ENCODE assay signal across 11 cellular contexts in the genomic region with DNA sequence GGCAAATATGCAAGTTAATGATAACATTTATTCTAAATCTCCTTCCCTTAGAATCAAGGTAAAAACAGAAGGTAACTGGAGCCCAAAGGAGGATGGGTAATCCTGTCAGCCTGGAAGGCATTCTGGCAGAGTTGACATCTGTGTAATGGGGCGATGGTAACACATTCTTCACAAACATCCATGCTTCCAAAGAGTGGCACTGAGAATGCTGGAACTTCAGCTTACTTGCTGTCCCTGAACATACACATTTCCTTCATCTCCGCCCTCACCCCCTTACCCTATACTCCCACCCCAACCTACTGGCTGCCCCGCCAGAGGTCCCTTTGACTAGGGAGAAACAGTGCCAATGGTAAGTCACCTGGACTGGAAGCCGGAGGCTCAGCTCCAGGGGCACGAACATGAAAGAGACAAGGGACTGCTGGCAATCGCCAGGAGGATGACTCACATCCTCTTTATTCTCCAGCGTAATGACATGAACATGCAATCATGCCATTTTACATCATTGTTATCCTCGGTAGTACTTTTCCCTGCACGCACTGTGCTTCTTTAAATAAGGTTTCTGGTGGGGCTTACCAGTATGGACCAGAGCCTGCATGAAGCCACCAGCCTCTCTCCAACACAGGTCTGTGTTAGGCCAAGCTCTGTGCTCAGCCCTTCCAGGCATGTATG.
DNase-seq lines count a peak whose midpoint lies in the region; ATAC-seq and TF ChIP-seq lines count a peak whose summit lies in the region.
"Had no signal": no experiment of that assay in that cellular context is flagged by ENCODE, and none has a peak within 500 bp of the region (broad histone marks: within the 10 kb centered on the region; RNA-seq: fewer than 3 reads in every experiment).

No MANE protein-coding gene starts in this region.

- H3K27me3 ChIP-seq in HCT116 (ENCODE audit: insufficient read depth, low read length) (no peaks in the 10 kb centered on the region), RWPE2 (ENCODE audit: insufficient read depth, poor library complexity, severe bottlenecking) (no peaks in the 10 kb centered on the region)
- no peaks in the 10 kb centered on the region for H3K27me3 ChIP-seq in effector memory CD4-positive, alpha-beta T cell (replicated peaks; ENCODE audit: control insufficient read depth, insufficient read depth, low read length, poor library complexity, severe bottlenecking)
- H3K27me3 ChIP-seq: neutrophil had no signal

- H3K9me3 ChIP-seq in HCT116 (ENCODE audit: control insufficient read depth in 1 of 2, insufficient read depth in 1 of 2, low read depth in 1 of 2, low read length in 2 of 2) (no peaks in the 10 kb centered on the region), RWPE2 (ENCODE audit: severe bottlenecking) (no peaks in the 10 kb centered on the region)
- H3K9me3 ChIP-seq in effector memory CD4-positive, alpha-beta T cell (ENCODE audit: control insufficient read depth, low read length): no peaks in the 10 kb centered on the region
- H3K9me3 ChIP-seq: neutrophil had no signal

- DNase-seq in ACHN (peak; percentile 52), HCT116 (ENCODE audit: low read depth, low spot score) (peak; percentile 67), RWPE2 (ENCODE audit: low spot score) (no peak), fibroblast of pulmonary artery (ENCODE audit: low read depth) (peak; percentile 85), GM19240 (ENCODE audit: insufficient read length, low spot score) (no peak)
- no peak for DNase-seq in effector memory CD4-positive, alpha-beta T cell
- no peak for DNase-seq in activated CD4-positive, alpha-beta T cell treated with anti-CD3 and anti-CD28 coated beads for 4 hours
- DNase-seq: activated CD8-positive, alpha-beta memory T cell treated with anti-CD3 and anti-CD28 coated beads, Interleukin-2, amount 50 U/mL, for 48 hours had no signal

- no peaks in the 10 kb centered on the region for H3K27me3 Mint-ChIP-seq in activated T-helper 17 cell treated with anti-CD3 and anti-CD28 coated beads, Interleukin-2, amount 50 U/mL, for 72 hours

- H3K4me1 Mint-ChIP-seq in activated T-helper 17 cell treated with anti-CD3 and anti-CD28 coated beads, Interleukin-2, amount 50 U/mL, for 72 hours: no peaks in the 10 kb centered on the region
- H3K4me1 Mint-ChIP-seq: CD14-positive monocyte had no signal

- no TSS peak for BruUV-seq in HCT116 (replicated peaks; lab: Mats Ljungman, UMichigan)

- TF ChIP-seq RAD21 in HCT116 (IDR thresholded peaks at IDR 0.05; ENCODE audit: low read depth): no peak

- ATAC-seq in HCT116 (peak; percentile 91), RWPE2 (ENCODE audit: low read depth) (peak; percentile 89)
- ATAC-seq in activated T-helper 17 cell treated with anti-CD3 and anti-CD28 coated beads, Interleukin-2, amount 50 U/mL, for 72 hours (replicated peaks): no peak

- POLR2A ChIA-PET in HCT116 (lab: Charles Lee): interaction anchor here (1.1 kb wide), 1 partner anchor 11 kb away, joined by 3 read pairs; no protein-coding TSS in a partner anchor

- H3K9ac ChIP-seq in HCT116 (ENCODE audit: low read length): no peak overlapping the region

- no peak for TF ChIP-seq POLR2A in HCT116 (IDR thresholded peaks at IDR 0.05; ENCODE audit: borderline replicate concordance, extremely low read depth, insufficient read depth, insufficient read length)

- TF ChIP-seq CTCF in HCT116 (IDR thresholded peaks at IDR 0.05 in 2 of 3, conservative IDR thresholded peaks at IDR 0.05 in 1 of 3; ENCODE audit: borderline replicate concordance in 1 of 3, insufficient read depth in 1 of 3, low read depth in 2 of 3, low read length in 2 of 3) (no peak), RWPE2 (IDR thresholded peaks at IDR 0.05; ENCODE audit: poor library complexity, severe bottlenecking) (no peak), fibroblast of pulmonary artery (IDR thresholded peaks at IDR 0.05; ENCODE audit: low read length, missing control alignments) (no peak)

- H3K36me3 ChIP-seq in HCT116 (ENCODE audit: control insufficient read depth in 1 of 2, insufficient read depth in 2 of 2, low read length in 2 of 2): no peaks in the 10 kb centered on the region
- H3K36me3 ChIP-seq in RWPE2 (ENCODE audit: low read depth): no peaks in the 10 kb centered on the region
- no peaks in the 10 kb centered on the region for H3K36me3 ChIP-seq in effector memory CD4-positive, alpha-beta T cell (ENCODE audit: control insufficient read depth, insufficient read depth, low read length)
- H3K36me3 ChIP-seq: neutrophil had no signal

- H3K4me1 ChIP-seq in HCT116 (ENCODE audit: control insufficient read depth in 1 of 2, insufficient read depth in 2 of 2, low read length in 2 of 2) (peaks cover 4 to 14% of the 10 kb centered on the region in 2 experiments), RWPE2 (ENCODE audit: insufficient read depth, poor library complexity, severe bottlenecking) (peaks cover 12% of the 10 kb centered on the region)
- no peaks in the 10 kb centered on the region for H3K4me1 ChIP-seq in effector memory CD4-positive, alpha-beta T cell (ENCODE audit: control insufficient read depth, insufficient read depth, low read length, poor library complexity, severe bottlenecking)

- H3K27ac Mint-ChIP-seq in activated T-helper 17 cell treated with anti-CD3 and anti-CD28 coated beads, Interleukin-2, amount 50 U/mL, for 72 hours: no peak overlapping the region

- no peak overlapping the region for H3K27ac ChIP-seq in HCT116 (ENCODE audit: low read depth, low read length)
- H3K27ac ChIP-seq in RWPE2 (ENCODE audit: poor library complexity, severe bottlenecking): peak overlapping the region; percentile 54
- H3K27ac ChIP-seq in effector memory CD4-positive, alpha-beta T cell (ENCODE audit: insufficient read depth, low read length, poor library complexity, severe bottlenecking): no peak overlapping the region
- H3K27ac ChIP-seq: neutrophil had no signal

- H3K36me3 Mint-ChIP-seq in activated T-helper 17 cell treated with anti-CD3 and anti-CD28 coated beads, Interleukin-2, amount 50 U/mL, for 72 hours (ENCODE audit: low read depth): no peaks in the 10 kb centered on the region
- H3K36me3 Mint-ChIP-seq: CD14-positive monocyte had no signal

- CTCF ChIA-PET in HCT116 (lab: Charles Lee): no interaction called here

- no peak overlapping the region for H3K4me3 Mint-ChIP-seq in activated T-helper 17 cell treated with anti-CD3 and anti-CD28 coated beads, Interleukin-2, amount 50 U/mL, for 72 hours
- H3K4me3 Mint-ChIP-seq: CD14-positive monocyte had no signal

- H2AFZ ChIP-seq in HCT116 (ENCODE audit: low read depth, low read length, poor library complexity, severe bottlenecking): peak overlapping the region; percentile 78

- RAD21 ChIA-PET in HCT116 (lab: Charles Lee; ENCODE audit: low non-redundant PET in 1 of 2, low total read pairs in 2 of 2, uncharacterized antibody in 2 of 2, unreplicated experiment in 2 of 2): no interaction called here

- in situ Hi-C loops in ACHN (cut with HindIII; ENCODE audit: low pct_ligation_motif_present, low pct_unique_long_range_greater_than_20kb, low sequenced_read_pairs): no loop called here

- H3K4me2 ChIP-seq in HCT116 (ENCODE audit: low read length): peak overlapping the region; percentile 80

- H3K4me3 ChIP-seq in HCT116 (replicated peaks in 1 of 2; ENCODE audit: low read depth in 1 of 2, low read length in 2 of 2) (peak overlapping the region in 1 of 2 experiments; percentile 24; a peak in 1 of 4 replicates), RWPE2 (ENCODE audit: severe bottlenecking) (no peak overlapping the region), fibroblast of pulmonary artery (replicated peaks; ENCODE audit: low read depth, low read length) (no peak overlapping the region)
- H3K4me3 ChIP-seq in effector memory CD4-positive, alpha-beta T cell (ENCODE audit: insufficient read depth, low read depth, low read length, poor library complexity, severe bottlenecking): no peak overlapping the region

- H3K9me3 Mint-ChIP-seq in activated T-helper 17 cell treated with anti-CD3 and anti-CD28 coated beads, Interleukin-2, amount 50 U/mL, for 72 hours: peaks cover 11% of the 10 kb centered on the region

- H3K9me2 ChIP-seq in HCT116 (ENCODE audit: insufficient read depth): no peaks in the 10 kb centered on the region

- no peaks in the 10 kb centered on the region for H4K20me1 ChIP-seq in HCT116 (ENCODE audit: insufficient read depth)

- intact Hi-C loops in HCT116 (cut with micrococcal nuclease): no loop called here

- H3K79me2 ChIP-seq in HCT116 (ENCODE audit: insufficient read depth, low read length): no peaks in the 10 kb centered on the region

TF ChIP-seq in HCT116, 20 proteins besides CTCF, POLR2A, EP300 and RAD21 (continues in another document):
- TF ChIP-seq SIN3A (IDR thresholded peaks at IDR 0.05; ENCODE audit: low read depth) (no peak), JUND (IDR thresholded peaks at IDR 0.05) (peak; percentile 89), CBX3 (IDR thresholded peaks at IDR 0.05; ENCODE audit: low read depth) (peak; percentile 71), ZFX (IDR thresholded peaks at IDR 0.05) (no peak), SRF (IDR thresholded peaks at IDR 0.05; ENCODE audit: low read depth) (no peak), CEBPB (IDR thresholded peaks at IDR 0.05; ENCODE audit: low read depth) (peak; percentile 86), ELF1 (IDR thresholded peaks at IDR 0.05; ENCODE audit: borderline replicate concordance, low read depth) (no peak), FOSL1 (IDR thresholded peaks at IDR 0.05; ENCODE audit: low read depth) (peak; percentile 81), POLR2AphosphoS5 (IDR thresholded peaks at IDR 0.05; ENCODE audit: low read depth, low read length) (peak; percentile 48), EZH2 (IDR thresholded peaks at IDR 0.05) (no peak), EGR1 (IDR thresholded peaks at IDR 0.05; ENCODE audit: low read depth) (no peak), EZH2phosphoT487 (IDR thresholded peaks at IDR 0.05; ENCODE audit: borderline replicate concordance) (no peak)
- TF ChIP-seq, protein P1, sequence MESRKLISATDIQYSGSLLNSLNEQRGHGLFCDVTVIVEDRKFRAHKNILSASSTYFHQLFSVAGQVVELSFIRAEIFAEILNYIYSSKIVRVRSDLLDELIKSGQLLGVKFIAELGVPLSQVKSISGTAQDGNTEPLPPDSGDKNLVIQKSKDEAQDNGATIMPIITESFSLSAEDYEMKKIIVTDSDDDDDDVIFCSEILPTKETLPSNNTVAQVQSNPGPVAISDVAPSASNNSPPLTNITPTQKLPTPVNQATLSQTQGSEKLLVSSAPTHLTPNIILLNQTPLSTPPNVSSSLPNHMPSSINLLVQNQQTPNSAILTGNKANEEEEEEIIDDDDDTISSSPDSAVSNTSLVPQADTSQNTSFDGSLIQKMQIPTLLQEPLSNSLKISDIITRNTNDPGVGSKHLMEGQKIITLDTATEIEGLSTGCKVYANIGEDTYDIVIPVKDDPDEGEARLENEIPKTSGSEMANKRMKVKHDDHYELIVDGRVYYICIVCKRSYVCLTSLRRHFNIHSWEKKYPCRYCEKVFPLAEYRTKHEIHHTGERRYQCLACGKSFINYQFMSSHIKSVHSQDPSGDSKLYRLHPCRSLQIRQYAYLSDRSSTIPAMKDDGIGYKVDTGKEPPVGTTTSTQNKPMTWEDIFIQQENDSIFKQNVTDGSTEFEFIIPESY (IDR thresholded peaks at IDR 0.05; ENCODE audit: extremely low read depth, insufficient replicate concordance, low read length): no peak

Comparison
In these comparisons a context has a peak if more than half of its experiments do, and no peak if none do; other contexts are left out.
1. DNase-seq: peak in ACHN (single experiment), HCT116 (single experiment) and fibroblast of pulmonary artery (single experiment); none in RWPE2 (single experiment), effector memory CD4-positive, alpha-beta T cell (0 of 3), GM19240 (single experiment) and activated CD4-positive, alpha-beta T cell treated with anti-CD3 and anti-CD28 coated beads for 4 hours (0 of 2).